In genomic region chr18:35807942-35808341, GRCh38 we compare ENCODE assay signal across 22 cellular contexts.
"Had no signal": no experiment of that assay in that cellular context is flagged by ENCODE, and none has a peak within 500 bp of the region (broad histone marks: within the 10 kb centered on the region; RNA-seq: fewer than 3 reads in every experiment).

No MANE protein-coding gene starts in this region.

- H3K4me1 Mint-ChIP-seq: mesothelial cell of epicardium had no signal

- DNase-seq: hypothalamus; immature natural killer cell; kidney; left colon; left ventricle myocardium inferior; mesendoderm; naive B cell; natural killer cell; occipital lobe; psoas muscle; right lobe of liver; stimulated activated CD4-positive, alpha-beta T cell treated with anti-CD3 and anti-CD28 coated beads, Interleukin-1b, Interleukin-23, amount 100 ng/mL, for 48 hours; stimulated activated CD4-positive, alpha-beta T cell treated with anti-CD3 and anti-CD28 coated beads, Interleukin-2, amount 100 ng/mL, for 48 hours; stimulated activated CD4-positive, alpha-beta T cell treated with anti-CD3 and anti-CD28 coated beads, Interleukin-4, amount 100 ng/mL, for 4 hours; stimulated activated CD8-positive, alpha-beta memory T cell treated with anti-CD3 and anti-CD28 coated beads, Interleukin-4, amount 100 ng/mL, for 48 hours; stimulated activated naive CD4-positive, alpha-beta T cell treated with Interleukin-2 at 50 U/mL for 16 hours; stimulated activated naive CD8-positive, alpha-beta T cell treated with anti-CD3 and anti-CD28 coated beads, Interleukin-15, amount 100 ng/mL, for 72 hours; substantia nigra; uterus had no signal

- H3K27ac Mint-ChIP-seq: mesothelial cell of epicardium; natural killer cell; stimulated activated memory B cell treated with anti-CD40 and anti-IgM and Interleukin-4, amounts not matched to agents 10 μg/mL and 1 μg/mL and 100 μg/mL, for 72 hours; type B pancreatic cell had no signal

- H3K4me3 Mint-ChIP-seq: immature natural killer cell; mesothelial cell of epicardium; natural killer cell; stimulated activated memory B cell treated with anti-CD40 and anti-IgM and Interleukin-4, amounts not matched to agents 10 μg/mL and 1 μg/mL and 100 μg/mL, for 72 hours; stimulated activated naive CD8-positive, alpha-beta T cell treated with anti-CD3 and anti-CD28 coated beads, Interleukin-15, amount 100 ng/mL, for 72 hours; type B pancreatic cell had no signal

- H3K9me3 Mint-ChIP-seq: mesothelial cell of epicardium; stimulated activated memory B cell treated with anti-CD40 and anti-IgM and Interleukin-4, amounts not matched to agents 10 μg/mL and 1 μg/mL and 100 μg/mL, for 72 hours; type B pancreatic cell had no signal

- H3K36me3 Mint-ChIP-seq: immature natural killer cell; mesothelial cell of epicardium; naive B cell; natural killer cell; stimulated activated memory B cell treated with anti-CD40 and anti-IgM and Interleukin-4, amounts not matched to agents 10 μg/mL and 1 μg/mL and 100 μg/mL, for 72 hours; type B pancreatic cell had no signal
